ENCODE assay signal across 16 cellular contexts in the genomic region with DNA sequence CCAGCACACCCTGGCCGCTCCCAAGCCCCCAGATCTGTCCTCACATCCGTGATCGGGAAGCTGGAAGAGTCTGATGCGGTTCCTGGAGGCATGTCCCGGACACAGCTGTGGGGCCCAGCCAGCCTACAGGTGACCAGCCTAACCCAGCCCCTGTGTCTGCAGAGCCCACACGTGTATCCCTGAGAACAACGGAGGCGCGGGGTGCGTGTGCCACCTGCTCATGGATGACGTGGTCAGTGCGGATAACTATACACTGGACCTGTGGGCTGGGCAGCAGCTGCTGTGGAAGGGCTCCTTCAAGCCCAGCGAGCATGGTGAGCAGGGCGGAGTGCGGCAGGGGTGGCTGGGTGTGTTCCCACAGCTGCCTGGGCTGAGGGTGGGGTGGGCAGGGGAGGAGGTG.
"Had no signal": no experiment of that assay in that cellular context is flagged by ENCODE, and none has a peak within 500 bp of the region (broad histone marks: within the 10 kb centered on the region; RNA-seq: fewer than 3 reads in every experiment).

No MANE protein-coding gene starts in this region.

- H3K36me3 ChIP-seq: breast epithelium, uterus had no signal

- H3K27me3 ChIP-seq: breast epithelium, esophagus squamous epithelium, thyroid gland, uterus had no signal

- H3K4me3 Mint-ChIP-seq: activated CD8-positive, alpha-beta T cell treated with anti-CD3 and anti-CD28 coated beads, Interleukin-2, amount 10 ng/mL, durations not matched to agents 7 days and 5 days; activated naive CD4-positive, alpha-beta T cell treated with anti-CD3 and anti-CD28 coated beads, Interleukin-2, amount 50 U/mL, for 24 hours; immature natural killer cell; nephron; T-cell had no signal

- DNase-seq: activated CD4-positive, alpha-beta T cell treated with anti-CD3 and anti-CD28 coated beads for 1 hour; activated CD8-positive, alpha-beta memory T cell treated with anti-CD3 and anti-CD28 coated beads, Interleukin-2, amount 50 U/mL, for 48 hours; activated CD8-positive, alpha-beta T cell treated with anti-CD3 and anti-CD28 coated beads, Interleukin-2, amount 10 ng/mL, durations not matched to agents 7 days and 5 days; anterior cingulate cortex; esophagus squamous epithelium; foreskin fibroblast; immature natural killer cell; T-cell; T1000; thyroid gland; uterus had no signal

- H3K27me3 Mint-ChIP-seq: activated naive CD4-positive, alpha-beta T cell treated with anti-CD3 and anti-CD28 coated beads, Interleukin-2, amount 50 U/mL, for 24 hours; T-cell had no signal

- H3K4me1 ChIP-seq: breast epithelium, thyroid gland, uterus had no signal

- H3K4me3 ChIP-seq: breast epithelium, esophagus squamous epithelium, lung, skin epidermis, thyroid gland, uterus had no signal

- H3K27ac Mint-ChIP-seq: activated CD8-positive, alpha-beta T cell treated with anti-CD3 and anti-CD28 coated beads, Interleukin-2, amount 10 ng/mL, durations not matched to agents 7 days and 5 days; nephron had no signal

- ATAC-seq: activated CD8-positive, alpha-beta T cell treated with anti-CD3 and anti-CD28 coated beads, Interleukin-2, amount 10 ng/mL, durations not matched to agents 7 days and 5 days; T-cell had no signal

- H3K9me3 Mint-ChIP-seq: activated naive CD4-positive, alpha-beta T cell treated with anti-CD3 and anti-CD28 coated beads, Interleukin-2, amount 50 U/mL, for 24 hours; immature natural killer cell; nephron; T-cell had no signal

- H3K9me3 ChIP-seq: breast epithelium, esophagus squamous epithelium, thyroid gland, uterus had no signal

- H3K27ac ChIP-seq: breast epithelium, thyroid gland, uterus had no signal
